ENCODE assay signal across 8 cellular contexts in the genomic region with DNA sequence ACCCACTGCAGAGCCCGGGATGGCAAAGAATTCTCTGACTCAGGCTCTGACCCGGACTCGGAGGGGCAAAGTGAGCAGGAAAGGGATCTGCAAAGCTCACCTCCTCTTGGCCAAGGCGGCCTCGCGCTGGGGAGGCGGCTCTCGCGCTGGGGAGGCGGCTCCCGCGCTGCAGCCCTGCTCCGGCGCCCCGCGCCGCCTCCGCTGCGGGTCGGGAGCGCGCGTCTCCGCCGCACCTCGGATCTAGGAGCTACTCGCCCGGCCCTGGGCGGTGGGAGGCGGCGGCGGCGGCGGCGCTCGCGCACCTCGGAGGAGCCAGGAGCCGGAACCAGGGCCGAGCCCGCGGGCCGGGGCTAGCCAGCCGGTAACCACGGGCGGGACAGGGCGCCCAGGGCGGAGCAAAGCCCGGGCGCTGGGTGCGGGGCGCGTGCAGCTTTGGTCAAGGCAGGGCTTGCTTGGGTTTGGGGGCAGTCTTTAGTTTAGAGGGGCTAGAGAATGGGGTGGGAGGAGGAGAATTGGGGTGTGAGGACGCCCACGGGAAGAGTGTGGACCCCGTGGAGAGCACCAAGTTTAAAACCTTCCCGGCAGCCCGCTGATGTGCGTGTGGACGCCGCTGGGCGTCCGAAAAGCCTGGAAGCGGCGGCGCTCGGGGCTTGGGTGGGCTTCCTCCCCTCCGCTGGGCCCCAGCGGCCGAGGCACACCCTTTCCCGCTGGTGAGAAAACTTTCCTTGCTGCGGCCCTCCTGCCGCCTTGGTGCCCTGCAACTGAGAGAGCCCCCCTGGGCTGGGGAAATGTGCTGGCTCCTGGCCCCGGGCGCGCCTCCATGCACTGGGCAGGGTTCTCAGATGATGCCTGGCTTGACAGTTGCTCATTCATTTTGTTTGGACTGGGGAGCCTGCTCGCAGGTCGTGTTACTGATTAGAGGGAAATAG. TPM values are rescaled to one million over a fixed set of nuclear protein-coding genes. Genes with fewer than 3 reads are reported as not detected.
DNase-seq lines count a peak whose midpoint lies in the region; ATAC-seq and TF ChIP-seq lines count a peak whose summit lies in the region.

A gene with protein sequence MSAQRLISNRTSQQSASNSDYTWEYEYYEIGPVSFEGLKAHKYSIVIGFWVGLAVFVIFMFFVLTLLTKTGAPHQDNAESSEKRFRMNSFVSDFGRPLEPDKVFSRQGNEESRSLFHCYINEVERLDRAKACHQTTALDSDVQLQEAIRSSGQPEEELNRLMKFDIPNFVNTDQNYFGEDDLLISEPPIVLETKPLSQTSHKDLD (plus strand): TSS at position 250 of the 929 bp plus-strand sequence. CDS start 21,547 bp downstream, outside the sequence.

- peaks cover 0 to 14% (median 10%) of the 10 kb centered on the region in 4 donors for H3K4me1 Mint-ChIP-seq in naive thymus-derived CD8-positive, alpha-beta T cell
- peaks cover 2% of the 10 kb centered on the region for H3K4me1 Mint-ChIP-seq in CD14-positive monocyte

- POLR2A ChIA-PET in naive thymus-derived CD8-positive, alpha-beta T cell (lab: Charles Lee): no interaction called here

- H3K36me3 ChIP-seq in GM06990 (ENCODE audit: control insufficient read depth, insufficient read depth, low read length) (no peaks in the 10 kb centered on the region), RWPE2 (ENCODE audit: low read depth) (no peaks in the 10 kb centered on the region), esophagus (ENCODE audit: control insufficient read depth in 2 of 2, insufficient read depth in 2 of 2, low read length in 1 of 2) (no peaks in the 10 kb centered on the region)

- no peaks in the 10 kb centered on the region for H3K36me3 Mint-ChIP-seq in naive thymus-derived CD8-positive, alpha-beta T cell
- H3K36me3 Mint-ChIP-seq in CD14-positive monocyte: peaks cover 0 to 2% of the 10 kb centered on the region in 2 donors

- H3K9me3 Mint-ChIP-seq in naive thymus-derived CD8-positive, alpha-beta T cell: peaks cover 0 to 14% (median 0%) of the 10 kb centered on the region in 9 donors
- peaks cover 10 to 24% (median 18%) of the 10 kb centered on the region in 7 donors for H3K9me3 Mint-ChIP-seq in CD14-positive monocyte

- ATAC-seq in HG02610 (IDR thresholded peaks at IDR 0.05; ENCODE audit: unreplicated experiment): peak; percentile 46
- peak; percentile 87 for ATAC-seq in RWPE2 (ENCODE audit: low read depth)
- ATAC-seq in naive thymus-derived CD8-positive, alpha-beta T cell: no peak

- H3K27me3 Mint-ChIP-seq in naive thymus-derived CD8-positive, alpha-beta T cell: peaks cover 26 to 65% (median 53%) of the 10 kb centered on the region in 5 donors
- peaks cover 34 to 49% (median 38%) of the 10 kb centered on the region in 3 donors for H3K27me3 Mint-ChIP-seq in CD14-positive monocyte (ENCODE audit: low read depth in 3 of 3)

- H3K4me1 ChIP-seq in RWPE2 (ENCODE audit: insufficient read depth, poor library complexity, severe bottlenecking): no peaks in the 10 kb centered on the region
- no peaks in the 10 kb centered on the region for H3K4me1 ChIP-seq in esophagus (ENCODE audit: control insufficient read depth in 2 of 2, insufficient read depth in 2 of 2, low read length in 1 of 2)

- intact Hi-C loops in CD14-positive monocyte (cut with micrococcal nuclease): no loop called here

- TF ChIP-seq CTCF in GM06990 (IDR thresholded peaks at IDR 0.05; ENCODE audit: insufficient read depth, low read length, poor library complexity, severe bottlenecking) (no peak), RWPE2 (IDR thresholded peaks at IDR 0.05; ENCODE audit: poor library complexity, severe bottlenecking) (no peak), CD14-positive monocyte (IDR thresholded peaks at IDR 0.05) (no peak)

- H3K9me3 ChIP-seq in RWPE2 (ENCODE audit: severe bottlenecking) (no peaks in the 10 kb centered on the region), esophagus (ENCODE audit: control insufficient read depth in 2 of 2, insufficient read depth in 1 of 2, low read depth in 1 of 2, low read length in 1 of 2) (no peaks in the 10 kb centered on the region)

- H3K27ac ChIP-seq in RWPE2 (ENCODE audit: poor library complexity, severe bottlenecking) (no peak within 1 kb of the TSS), esophagus (ENCODE audit: low read depth in 2 of 2, low read length in 1 of 2) (no peak within 1 kb of the TSS)

- H3K4me3 ChIP-seq in GM06990 (replicated peaks; ENCODE audit: low read depth, low read length): peak within 1 kb of the TSS; percentile 51
- peak within 1 kb of the TSS; percentile 45 for H3K4me3 ChIP-seq in RWPE2 (ENCODE audit: severe bottlenecking)
- peak within 1 kb of the TSS; percentile 54 to 65 for H3K4me3 ChIP-seq in esophagus (ENCODE audit: low read depth in 1 of 2, low read length in 2 of 2)

- H3K27ac Mint-ChIP-seq in naive thymus-derived CD8-positive, alpha-beta T cell: no peak within 1 kb of the TSS
- no peak within 1 kb of the TSS for H3K27ac Mint-ChIP-seq in CD14-positive monocyte

- 0 to 1% methylated on average over 64 to 78 of the region's 78 CpGs for WGBS in esophagus, 2 donors

- H3K4me3 Mint-ChIP-seq in naive thymus-derived CD8-positive, alpha-beta T cell: peak within 1 kb of the TSS in 8 of 10 donors; percentile 0 to 58 (median 39)
- H3K4me3 Mint-ChIP-seq in CD14-positive monocyte: peak within 1 kb of the TSS in 1 of 2 donors; percentile 69

- DNase-seq in GM06990 (ENCODE audit: extremely low read depth, insufficient read length): peak; percentile 18
- DNase-seq in RWPE2 (ENCODE audit: low spot score): no peak
- DNase-seq in naive thymus-derived CD8-positive, alpha-beta T cell: no peak
- no peak for DNase-seq in DMS114 treated with DMSO at 0.1 percent for 48 hours (lab: John Stamatoyannopoulos, UW; ENCODE audit: unreplicated experiment)
- DNase-seq in CD14-positive monocyte (ENCODE audit: low spot score): no peak
- DNase-seq in cerebellar nuclear complex (lab: John Stamatoyannopoulos, UW): no peak

- H3K27me3 ChIP-seq in GM06990 (replicated peaks; ENCODE audit: control insufficient read depth, insufficient read depth, low read length): peaks cover 2% of the 10 kb centered on the region
- no peaks in the 10 kb centered on the region for H3K27me3 ChIP-seq in RWPE2 (ENCODE audit: insufficient read depth, poor library complexity, severe bottlenecking)
- H3K27me3 ChIP-seq in esophagus (ENCODE audit: control insufficient read depth in 1 of 2, insufficient read depth in 2 of 2, low read length in 2 of 2): no peaks in the 10 kb centered on the region

RNA-seq across cellular contexts. Expression of the gene that starts here (rescaled TPM):
- polyA plus RNA-seq in esophagus: under 1 TPM; 0.47 to 0.79 TPM
- not detected for total RNA-seq in naive thymus-derived CD8-positive, alpha-beta T cell
- polyA plus RNA-seq in naive thymus-derived CD8-positive, alpha-beta T cell: not detected
- not detected for polyA plus RNA-seq in CD14-positive monocyte

Comparison
In these comparisons a context has a peak if more than half of its experiments do, and no peak if none do; other contexts are left out.
1. ATAC-seq: peak in HG02610 (single experiment) and RWPE2 (single experiment); none in naive thymus-derived CD8-positive, alpha-beta T cell (0 of 2).
2. Peak in every context shown above with its lines, with median percentiles within 50 percentile points of each other: H3K4me3 ChIP-seq.